In genomic region chr20:33516882-33517281, GRCh38 we compare ENCODE assay signal across 1 cellular context.
TF ChIP-seq lines count a peak whose summit lies in the region.

No MANE protein-coding gene starts in this region.

TF ChIP-seq in GM23338, 12 proteins besides CTCF, POLR2A, EP300 and RAD21 (continued from another document):
- no peak for TF ChIP-seq ZNF462 (CRISPR knock-in tag; IDR thresholded peaks at IDR 0.05)
- TF ChIP-seq STAT1 (IDR thresholded peaks at IDR 0.05; ENCODE audit: unreplicated experiment), result no peak
- no peak for TF ChIP-seq ZNF114 (CRISPR knock-in tag; IDR thresholded peaks at IDR 0.05)
- TF ChIP-seq, protein P1, sequence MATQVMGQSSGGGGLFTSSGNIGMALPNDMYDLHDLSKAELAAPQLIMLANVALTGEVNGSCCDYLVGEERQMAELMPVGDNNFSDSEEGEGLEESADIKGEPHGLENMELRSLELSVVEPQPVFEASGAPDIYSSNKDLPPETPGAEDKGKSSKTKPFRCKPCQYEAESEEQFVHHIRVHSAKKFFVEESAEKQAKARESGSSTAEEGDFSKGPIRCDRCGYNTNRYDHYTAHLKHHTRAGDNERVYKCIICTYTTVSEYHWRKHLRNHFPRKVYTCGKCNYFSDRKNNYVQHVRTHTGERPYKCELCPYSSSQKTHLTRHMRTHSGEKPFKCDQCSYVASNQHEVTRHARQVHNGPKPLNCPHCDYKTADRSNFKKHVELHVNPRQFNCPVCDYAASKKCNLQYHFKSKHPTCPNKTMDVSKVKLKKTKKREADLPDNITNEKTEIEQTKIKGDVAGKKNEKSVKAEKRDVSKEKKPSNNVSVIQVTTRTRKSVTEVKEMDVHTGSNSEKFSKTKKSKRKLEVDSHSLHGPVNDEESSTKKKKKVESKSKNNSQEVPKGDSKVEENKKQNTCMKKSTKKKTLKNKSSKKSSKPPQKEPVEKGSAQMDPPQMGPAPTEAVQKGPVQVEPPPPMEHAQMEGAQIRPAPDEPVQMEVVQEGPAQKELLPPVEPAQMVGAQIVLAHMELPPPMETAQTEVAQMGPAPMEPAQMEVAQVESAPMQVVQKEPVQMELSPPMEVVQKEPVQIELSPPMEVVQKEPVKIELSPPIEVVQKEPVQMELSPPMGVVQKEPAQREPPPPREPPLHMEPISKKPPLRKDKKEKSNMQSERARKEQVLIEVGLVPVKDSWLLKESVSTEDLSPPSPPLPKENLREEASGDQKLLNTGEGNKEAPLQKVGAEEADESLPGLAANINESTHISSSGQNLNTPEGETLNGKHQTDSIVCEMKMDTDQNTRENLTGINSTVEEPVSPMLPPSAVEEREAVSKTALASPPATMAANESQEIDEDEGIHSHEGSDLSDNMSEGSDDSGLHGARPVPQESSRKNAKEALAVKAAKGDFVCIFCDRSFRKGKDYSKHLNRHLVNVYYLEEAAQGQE (IDR thresholded peaks at IDR 0.05; ENCODE audit: unreplicated experiment), result no peak
- no peak for TF ChIP-seq EZH2 (IDR thresholded peaks at IDR 0.05; ENCODE audit: low read depth, unreplicated experiment)
- TF ChIP-seq JUNB (IDR thresholded peaks at IDR 0.05; ENCODE audit: unreplicated experiment), result no peak
